1 cellular context compared by ENCODE assay signal in the genomic region with DNA sequence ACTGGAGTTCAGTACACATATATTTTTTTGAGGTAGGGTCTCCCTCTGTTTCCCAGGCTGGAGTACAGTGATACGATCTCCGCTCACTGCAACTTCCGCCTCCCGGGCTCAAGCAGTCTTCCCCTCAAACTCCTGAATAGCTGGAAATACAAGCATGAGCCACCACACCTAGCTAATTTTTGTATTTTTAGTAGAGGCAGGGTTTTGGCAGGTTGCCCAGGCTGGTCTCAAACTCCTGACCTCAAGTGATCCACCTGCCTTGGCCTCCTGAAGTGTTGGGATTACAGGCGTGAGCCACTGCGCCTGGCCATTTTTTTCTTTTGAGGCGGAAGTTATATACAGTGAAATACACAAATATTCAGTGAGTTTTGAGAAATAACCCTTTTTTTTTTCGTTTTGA.
TF ChIP-seq lines count a peak whose summit lies in the region.

No MANE protein-coding gene starts in this region.

TF ChIP-seq in K562, 482 proteins besides CTCF, POLR2A, EP300 and RAD21:
- TF ChIP-seq NFIC (IDR thresholded peaks at IDR 0.05): peak; percentile 61
